In genomic region chr3:50930371-50931208, GRCh38 we compare ENCODE assay signal across 24 cellular contexts.
"Had no signal": no experiment of that assay in that cellular context is flagged by ENCODE, and none has a peak within 500 bp of the region (broad histone marks: within the 10 kb centered on the region; RNA-seq: fewer than 3 reads in every experiment).

No MANE protein-coding gene starts in this region.

- H3K27ac Mint-ChIP-seq: activated CD4-positive, alpha-beta memory T cell treated with anti-CD3 and anti-CD28 coated beads for 36 hours; activated CD4-positive, alpha-beta T cell treated with anti-CD3 and anti-CD28 coated beads, Interleukin-2, amount 10 ng/mL, durations not matched to agents 7 days and 5 days; activated naive CD8-positive, alpha-beta T cell treated with anti-CD3 and anti-CD28 coated beads, Interleukin-2, amount 10 ng/mL, durations not matched to agents 7 days and 5 days; activated T-helper 2 cell treated with anti-CD3 and anti-CD28 coated beads, Interferon-gamma antibody, Interleukin-2, Interleukin-4, amounts not matched to agents 10 μg/mL and 5 μg/mL and 100 μg/mL, durations not matched to agents 14 hours and 24 hours and 36 hours; T-helper 17 cell had no signal

- H3K4me1 Mint-ChIP-seq: T-helper 17 cell had no signal

- H3K27ac ChIP-seq: adrenal gland, breast epithelium, KMS-11, Peyer's patch, VCaP had no signal

- H3K9me3 ChIP-seq: adrenal gland, breast epithelium, MG63, Peyer's patch had no signal

- H3K36me3 ChIP-seq: adrenal gland, breast epithelium, MG63, Peyer's patch had no signal

- H3K27me3 Mint-ChIP-seq: activated CD4-positive, alpha-beta T cell treated with anti-CD3 and anti-CD28 coated beads, Interleukin-2, amount 10 ng/mL, durations not matched to agents 7 days and 5 days had no signal

- H3K4me3 ChIP-seq: adrenal gland, breast epithelium, MG63, Peyer's patch had no signal

- H3K9ac ChIP-seq: KMS-11 had no signal

- ATAC-seq: T-helper 17 cell had no signal

- H3K4me1 ChIP-seq: adrenal gland, breast epithelium, Peyer's patch had no signal

- DNase-seq: activated CD4-positive, alpha-beta memory T cell treated with anti-CD3 and anti-CD28 coated beads for 36 hours; activated CD4-positive, alpha-beta T cell treated with anti-CD3 and anti-CD28 coated beads, Interleukin-2, amount 10 ng/mL, durations not matched to agents 7 days and 5 days; activated CD4-positive, CD25-positive, alpha-beta regulatory T cell; activated CD8-positive, alpha-beta memory T cell treated with anti-CD3 and anti-CD28 coated beads for 24 hours; activated naive CD4-positive, alpha-beta T cell treated with anti-CD3 and anti-CD28 coated beads, Interleukin-2, amount 50 U/mL, for 16 hours; activated naive CD8-positive, alpha-beta T cell treated with anti-CD3 and anti-CD28 coated beads, Interleukin-2, amount 10 ng/mL, durations not matched to agents 7 days and 5 days; activated T-cell treated with anti-CD3 and anti-CD28 coated beads, Interleukin-2, amount 50 U/mL, for 48 hours; adrenal gland; MG63; MV-4-11; NCI-H1092 treated with DMSO at 0.1 percent for 48 hours; NCI-H1417 treated with DMSO at 0.1 percent for 48 hours; NCI-H1694; NCI-H2029; NCI-H510A treated with DMSO at 0.1 percent for 48 hours; NCI-H69; Peyer's patch; SHP77; T-helper 17 cell; T1000 had no signal

- H3K27me3 ChIP-seq: adrenal gland, breast epithelium, MG63, Peyer's patch had no signal

- H3K4me3 Mint-ChIP-seq: activated CD4-positive, alpha-beta memory T cell treated with anti-CD3 and anti-CD28 coated beads for 36 hours; activated CD4-positive, alpha-beta T cell treated with anti-CD3 and anti-CD28 coated beads, Interleukin-2, amount 10 ng/mL, durations not matched to agents 7 days and 5 days; activated naive CD8-positive, alpha-beta T cell treated with anti-CD3 and anti-CD28 coated beads, Interleukin-2, amount 10 ng/mL, durations not matched to agents 7 days and 5 days; T-helper 17 cell had no signal
